In the genomic region with DNA sequence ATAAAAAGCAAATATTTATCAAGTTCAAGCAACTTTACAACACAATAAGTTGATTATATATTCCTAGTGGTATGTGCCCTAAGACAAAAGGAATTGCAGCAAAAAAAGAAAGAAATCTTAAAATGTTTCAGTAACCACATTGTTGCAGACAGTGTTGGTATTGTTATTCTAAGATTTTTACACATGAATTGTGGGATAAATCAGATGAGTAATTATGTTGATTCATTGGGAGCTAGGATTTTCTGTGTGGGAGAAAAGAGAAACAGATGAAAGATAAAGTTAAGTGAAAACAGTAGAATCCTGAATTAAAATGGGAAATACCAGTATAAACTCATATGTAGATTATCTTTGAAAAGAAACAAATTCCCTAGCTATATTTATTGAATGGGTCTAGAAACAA, we compare ENCODE assay signal across 15 cellular contexts.
DNase-seq lines count a peak whose midpoint lies in the region; ATAC-seq and TF ChIP-seq lines count a peak whose summit lies in the region.
"Had no signal": no experiment of that assay in that cellular context is flagged by ENCODE, and none has a peak within 500 bp of the region (broad histone marks: within the 10 kb centered on the region; RNA-seq: fewer than 3 reads in every experiment).

No MANE protein-coding gene starts in this region.

- H3K36me3 Mint-ChIP-seq in osteocyte (ENCODE audit: unreplicated experiment): no peaks in the 10 kb centered on the region
- H3K36me3 Mint-ChIP-seq in naive thymus-derived CD4-positive, alpha-beta T cell: no peaks in the 10 kb centered on the region
- H3K36me3 Mint-ChIP-seq: CD4-positive, CD25-positive, alpha-beta regulatory T cell had no signal

- TF ChIP-seq EP300 in SK-N-SH (IDR thresholded peaks at IDR 0.05; ENCODE audit: borderline replicate concordance in 1 of 2, low read depth in 1 of 2, low read length in 1 of 2): peak in 1 of 2 experiments; percentile 79; a peak in 2 of 4 replicates
- TF ChIP-seq EP300 in transverse colon (IDR thresholded peaks at IDR 0.05; ENCODE audit: low read depth): no peak

- H3K27me3 ChIP-seq in SK-N-SH (ENCODE audit: insufficient read depth) (no peaks in the 10 kb centered on the region), transverse colon (no peaks in the 10 kb centered on the region)
- H3K27me3 ChIP-seq in naive thymus-derived CD4-positive, alpha-beta T cell (ENCODE audit: control insufficient read depth in 2 of 2, insufficient read depth in 2 of 2, low read length in 2 of 2): no peaks in the 10 kb centered on the region
- H3K27me3 ChIP-seq: upper lobe of left lung had no signal

- POLR2A ChIA-PET in SK-N-SH (lab: Yijun Ruan, JAX): no interaction called here
- POLR2A ChIA-PET in naive thymus-derived CD4-positive, alpha-beta T cell (lab: Charles Lee): no interaction called here

- peaks cover 14% of the 10 kb centered on the region for H3K9me3 Mint-ChIP-seq in osteocyte (ENCODE audit: unreplicated experiment)
- no peaks in the 10 kb centered on the region for H3K9me3 Mint-ChIP-seq in naive thymus-derived CD4-positive, alpha-beta T cell
- H3K9me3 Mint-ChIP-seq: activated T-helper 1 cell treated with anti-CD3 and anti-CD28 coated beads, Interleukin-12 subunit alpha, Interleukin-12 subunit beta, Interleukin-2, Interleukin-4 antibody, amounts not matched to agents 30 ng/mL and 10 ng/mL and 1 ng/mL, durations not matched to agents 14 hours and 24 hours and 36 hours had no signal

- H3K4me3 ChIP-seq in SK-N-SH (ENCODE audit: low read depth in 2 of 2, low read length in 1 of 2) (no peak overlapping the region), fibroblast of mammary gland (ENCODE audit: control insufficient read depth, low read depth, low read length) (no peak overlapping the region), transverse colon (no peak overlapping the region)
- H3K4me3 ChIP-seq in naive thymus-derived CD4-positive, alpha-beta T cell (ENCODE audit: low read length): no peak overlapping the region
- H3K4me3 ChIP-seq: upper lobe of left lung had no signal

- H3K9me2 ChIP-seq in SK-N-SH: no peaks in the 10 kb centered on the region

- H2AFZ ChIP-seq in SK-N-SH (ENCODE audit: low read depth): no peak overlapping the region

- peak; percentile 66 for DNase-seq in GM03348 (ENCODE audit: low spot score)
- DNase-seq in SK-N-SH: no peak
- peak; percentile 83 for DNase-seq in fibroblast of mammary gland (ENCODE audit: low read depth)
- DNase-seq in osteocyte (ENCODE audit: extremely low spot score, unreplicated experiment): no peak
- no peak for DNase-seq in islet precursor cell
- DNase-seq in transverse colon: no peak
- DNase-seq in naive thymus-derived CD4-positive, alpha-beta T cell: no peak
- no peak for DNase-seq in middle frontal gyrus (ENCODE audit: extremely low spot score, low spot score)
- DNase-seq: aorta; CD4-positive, CD25-positive, alpha-beta regulatory T cell; NCI-H2081; SHP77; T-helper 9 cell; upper lobe of left lung had no signal

- no peaks in the 10 kb centered on the region for H4K20me1 ChIP-seq in SK-N-SH (ENCODE audit: insufficient read depth)

- in situ Hi-C loops in transverse colon (cut with MboI; ENCODE audit: low pct_ligation_motif_present in 1 of 4, low pct_unique_long_range_greater_than_20kb in 1 of 4, low sequenced_read_pairs in 3 of 4): no loop called here

- no peak for ATAC-seq in naive thymus-derived CD4-positive, alpha-beta T cell

- peaks cover 0 to 8% of the 10 kb centered on the region in 2 experiments; a peak in 2 of 4 replicates for H3K4me1 ChIP-seq in SK-N-SH (ENCODE audit: control insufficient read depth in 1 of 2, insufficient read depth in 2 of 2, low read depth in 1 of 2, low read length in 1 of 2)
- no peaks in the 10 kb centered on the region for H3K4me1 ChIP-seq in transverse colon
- H3K4me1 ChIP-seq in naive thymus-derived CD4-positive, alpha-beta T cell (ENCODE audit: control insufficient read depth in 2 of 2, insufficient read depth in 2 of 2, low read length in 2 of 2): no peaks in the 10 kb centered on the region
- H3K4me1 ChIP-seq: upper lobe of left lung had no signal

- CTCF ChIA-PET in SK-N-SH (lab: Yijun Ruan, JAX): interaction anchor here (0.6 kb wide), 1 partner anchor 80 kb away, joined by 3 read pairs; no protein-coding TSS in a partner anchor
- CTCF ChIA-PET in naive thymus-derived CD4-positive, alpha-beta T cell (lab: Charles Lee): interaction anchor here (0.6 kb wide), 1 partner anchor 563 kb away, joined by 3 read pairs; no protein-coding TSS in a partner anchor

- H3K36me3 ChIP-seq in SK-N-SH (replicated peaks in 1 of 2; ENCODE audit: control insufficient read depth in 1 of 2, insufficient read depth in 2 of 2, low read length in 1 of 2) (no peaks in the 10 kb centered on the region), transverse colon (no peaks in the 10 kb centered on the region)
- no peaks in the 10 kb centered on the region for H3K36me3 ChIP-seq in naive thymus-derived CD4-positive, alpha-beta T cell (ENCODE audit: control insufficient read depth in 2 of 3, insufficient read depth in 3 of 3, low read length in 3 of 3)
- H3K36me3 ChIP-seq: upper lobe of left lung had no signal

- H3K27ac ChIP-seq in SK-N-SH (ENCODE audit: low read depth in 2 of 2, low read length in 1 of 2) (peak overlapping the region in 1 of 2 experiments; percentile 94; a peak in 2 of 4 replicates), transverse colon (no peak overlapping the region)
- no peak overlapping the region for H3K27ac ChIP-seq in naive thymus-derived CD4-positive, alpha-beta T cell (ENCODE audit: low read depth, low read length)
- H3K27ac ChIP-seq: upper lobe of left lung had no signal

- peaks cover 17% of the 10 kb centered on the region for H3F3A ChIP-seq in SK-N-SH (replicated peaks; ENCODE audit: insufficient read depth)

- TF ChIP-seq POLR2A in transverse colon (IDR thresholded peaks at IDR 0.05): no peak

- H3K4me1 Mint-ChIP-seq in osteocyte (ENCODE audit: unreplicated experiment): peaks cover 58% of the 10 kb centered on the region
- peaks cover 0 to 4% (median 0%) of the 10 kb centered on the region in 7 donors for H3K4me1 Mint-ChIP-seq in naive thymus-derived CD4-positive, alpha-beta T cell
- H3K4me1 Mint-ChIP-seq: CD4-positive, CD25-positive, alpha-beta regulatory T cell had no signal

- no peaks in the 10 kb centered on the region for H3K79me2 ChIP-seq in SK-N-SH (ENCODE audit: insufficient read depth)

- no peak overlapping the region for H3K4me2 ChIP-seq in SK-N-SH

- H3K9ac ChIP-seq in SK-N-SH: peak overlapping the region; percentile 32; the same call in 1 of the 2 replicates

- TF ChIP-seq CTCF in SK-N-SH (IDR thresholded peaks at IDR 0.05): no peak
- TF ChIP-seq CTCF in fibroblast of mammary gland (conservative IDR thresholded peaks at IDR 0.05; ENCODE audit: control insufficient read depth, insufficient read depth, low read depth, low read length): no peak
- no peak for TF ChIP-seq CTCF in osteocyte (IDR thresholded peaks at IDR 0.05)
- TF ChIP-seq CTCF in transverse colon (IDR thresholded peaks at IDR 0.05): no peak

- no peaks in the 10 kb centered on the region for H3K27me3 Mint-ChIP-seq in osteocyte (ENCODE audit: unreplicated experiment)
- peaks cover 0 to 21% (median 4%) of the 10 kb centered on the region in 5 donors for H3K27me3 Mint-ChIP-seq in naive thymus-derived CD4-positive, alpha-beta T cell
- H3K27me3 Mint-ChIP-seq: CD4-positive, CD25-positive, alpha-beta regulatory T cell had no signal

- no peak for TF ChIP-seq RAD21 in SK-N-SH (IDR thresholded peaks at IDR 0.05; ENCODE audit: low read length)

- H3K4me3 Mint-ChIP-seq in osteocyte (ENCODE audit: unreplicated experiment): no peak overlapping the region
- H3K4me3 Mint-ChIP-seq in naive thymus-derived CD4-positive, alpha-beta T cell: no peak overlapping the region
- H3K4me3 Mint-ChIP-seq: activated T-helper 1 cell treated with anti-CD3 and anti-CD28 coated beads, Interleukin-12 subunit alpha, Interleukin-12 subunit beta, Interleukin-2, Interleukin-4 antibody, amounts not matched to agents 30 ng/mL and 10 ng/mL and 1 ng/mL, durations not matched to agents 14 hours and 24 hours and 36 hours; CD4-positive, CD25-positive, alpha-beta regulatory T cell had no signal

- H3K9me3 ChIP-seq in SK-N-SH (no peaks in the 10 kb centered on the region), transverse colon (no peaks in the 10 kb centered on the region)
- H3K9me3 ChIP-seq in naive thymus-derived CD4-positive, alpha-beta T cell (ENCODE audit: control insufficient read depth in 2 of 3, low read length in 3 of 3): no peaks in the 10 kb centered on the region
- H3K9me3 ChIP-seq: upper lobe of left lung had no signal

- H3K27ac Mint-ChIP-seq in osteocyte (ENCODE audit: unreplicated experiment): peak overlapping the region; percentile 60
- H3K27ac Mint-ChIP-seq in naive thymus-derived CD4-positive, alpha-beta T cell: no peak overlapping the region
- H3K27ac Mint-ChIP-seq: activated T-helper 1 cell treated with anti-CD3 and anti-CD28 coated beads, Interleukin-12 subunit alpha, Interleukin-12 subunit beta, Interleukin-2, Interleukin-4 antibody, amounts not matched to agents 30 ng/mL and 10 ng/mL and 1 ng/mL, durations not matched to agents 14 hours and 24 hours and 36 hours; CD4-positive, CD25-positive, alpha-beta regulatory T cell had no signal

- intact Hi-C loops in transverse colon (cut with DNase I; ENCODE audit: low total_unique reads): no loop called here
- intact Hi-C loops in naive thymus-derived CD4-positive, alpha-beta T cell (cut with micrococcal nuclease): loop anchor here in 1 of 2 donors (5.0 kb wide), 1 partner anchor 37 kb away; no protein-coding TSS in a partner anchor

TF ChIP-seq in SK-N-SH, 30 proteins besides CTCF, POLR2A, EP300 and RAD21 (continues in another document):
- TF ChIP-seq GABPA (IDR thresholded peaks at IDR 0.05; ENCODE audit: low read depth): no peak
- peak; percentile 44; the same call in 1 of the 2 replicates for TF ChIP-seq POLR2AphosphoS5 (IDR thresholded peaks at IDR 0.05; ENCODE audit: low read depth, low read length)
- TF ChIP-seq JUND (IDR thresholded peaks at IDR 0.05): peak; percentile 84
- TF ChIP-seq, protein P1, sequence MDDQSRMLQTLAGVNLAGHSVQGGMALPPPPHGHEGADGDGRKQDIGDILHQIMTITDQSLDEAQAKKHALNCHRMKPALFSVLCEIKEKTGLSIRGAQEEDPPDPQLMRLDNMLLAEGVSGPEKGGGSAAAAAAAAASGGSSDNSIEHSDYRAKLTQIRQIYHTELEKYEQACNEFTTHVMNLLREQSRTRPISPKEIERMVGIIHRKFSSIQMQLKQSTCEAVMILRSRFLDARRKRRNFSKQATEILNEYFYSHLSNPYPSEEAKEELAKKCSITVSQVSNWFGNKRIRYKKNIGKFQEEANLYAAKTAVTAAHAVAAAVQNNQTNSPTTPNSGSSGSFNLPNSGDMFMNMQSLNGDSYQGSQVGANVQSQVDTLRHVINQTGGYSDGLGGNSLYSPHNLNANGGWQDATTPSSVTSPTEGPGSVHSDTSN (IDR thresholded peaks at IDR 0.05): peak; percentile 81
- peak; percentile 72; the same call in 1 of the 2 replicates for TF ChIP-seq TEAD4 (IDR thresholded peaks at IDR 0.05; ENCODE audit: borderline replicate concordance, insufficient read depth)
- peak; percentile 55; the same call in 1 of the 2 replicates for TF ChIP-seq FOXM1 (IDR thresholded peaks at IDR 0.05; ENCODE audit: low read depth)
- 0 out of 2 replicates have a peak, but pooled peaks have one; percentile 30 for TF ChIP-seq MEF2A (IDR thresholded peaks at IDR 0.05; ENCODE audit: borderline replicate concordance, low read depth)

Comparison
In these comparisons a context has a peak if more than half of its experiments do, and no peak if none do; other contexts are left out.
1. DNase-seq: peak in GM03348 (single experiment) and fibroblast of mammary gland (single experiment); none in SK-N-SH (single experiment), osteocyte (single experiment), islet precursor cell (single experiment), transverse colon (single experiment), naive thymus-derived CD4-positive, alpha-beta T cell (0 of 9) and middle frontal gyrus (single experiment).